In genomic region chr17:42347198-42347597, GRCh38 we compare ENCODE assay signal across 1 cellular context.
TF ChIP-seq lines count a peak whose summit lies in the region.

No MANE protein-coding gene starts in this region.

TF ChIP-seq in HEK293, 187 proteins besides CTCF, POLR2A, EP300 and RAD21 (continued from another document):
- TF ChIP-seq PRDM6 (tag by site-specific recombination; IDR thresholded peaks at IDR 0.05) (0 out of 2 replicates have a peak, but pooled peaks have one; percentile 17), ZNF785 (tag by site-specific recombination; IDR thresholded peaks at IDR 0.05) (no peak), ZNF621 (tag by site-specific recombination; IDR thresholded peaks at IDR 0.05) (no peak), ZNF423 (tag by site-specific recombination; IDR thresholded peaks at IDR 0.05) (no peak), ZBTB44 (tag by site-specific recombination; IDR thresholded peaks at IDR 0.05) (no peak), PRDM10 (tag by site-specific recombination; IDR thresholded peaks at IDR 0.05) (peak; percentile 57), ZFP41 (tag by site-specific recombination; IDR thresholded peaks at IDR 0.05; ENCODE audit: borderline replicate concordance) (no peak), ZNF221 (tag by site-specific recombination; IDR thresholded peaks at IDR 0.05; ENCODE audit: borderline replicate concordance) (no peak)
